12 cellular contexts compared by ENCODE assay signal in the genomic region with DNA sequence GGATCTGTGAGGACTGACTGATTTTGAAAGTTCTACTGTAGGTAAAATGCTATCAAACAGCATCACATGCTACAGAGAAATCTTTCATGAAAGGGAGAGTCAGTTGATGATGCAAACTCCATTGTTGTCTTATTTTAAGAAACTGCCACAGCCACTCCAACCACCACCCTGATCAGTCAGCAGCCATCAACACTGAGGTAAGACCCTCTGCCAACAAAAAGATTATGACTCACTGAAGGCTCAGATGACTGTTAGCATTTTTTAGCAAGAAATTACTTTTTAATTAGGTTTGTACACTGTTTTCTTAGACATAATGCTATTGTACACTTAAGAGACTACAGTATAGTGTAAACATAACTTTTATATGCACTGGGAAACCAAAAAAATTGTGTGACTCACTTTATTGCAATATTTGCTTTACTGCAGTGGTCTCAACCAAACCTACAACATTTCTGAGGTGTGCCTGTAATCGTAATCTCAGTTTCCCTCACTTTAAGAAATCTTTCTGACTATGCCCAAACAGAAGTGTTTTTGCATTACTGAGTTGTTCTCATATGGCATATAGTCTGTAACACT. TPM values are rescaled to one million over a fixed set of nuclear protein-coding genes. Genes with fewer than 3 reads are reported as not detected.
DNase-seq lines count a peak whose midpoint lies in the region; ATAC-seq and TF ChIP-seq lines count a peak whose summit lies in the region.
"Had no signal": no experiment of that assay in that cellular context is flagged by ENCODE, and none has a peak within 500 bp of the region (broad histone marks: within the 10 kb centered on the region; RNA-seq: fewer than 3 reads in every experiment).

No MANE protein-coding gene starts in this region.

- ATAC-seq in HG02759 (IDR thresholded peaks at IDR 0.05; ENCODE audit: unreplicated experiment): peak; percentile 52
- no peak for ATAC-seq in GM18498 (IDR thresholded peaks at IDR 0.05; ENCODE audit: unreplicated experiment)

- intact Hi-C loops in activated CD4-positive, alpha-beta memory T cell treated with anti-CD3 and anti-CD28 coated beads for 36 hours (cut with micrococcal nuclease): loop anchor here (1.0 kb wide), 1 partner anchor 9 kb away; no protein-coding TSS in a partner anchor

- POLR2A ChIA-PET in activated CD4-positive, alpha-beta memory T cell treated with anti-CD3 and anti-CD28 coated beads for 36 hours (lab: Charles Lee): no interaction called here

- H3K9me3 Mint-ChIP-seq in activated CD4-positive, alpha-beta memory T cell treated with anti-CD3 and anti-CD28 coated beads for 36 hours: no peaks in the 10 kb centered on the region
- H3K9me3 Mint-ChIP-seq: activated T-helper 1 cell treated with anti-CD3 and anti-CD28 coated beads, Interleukin-12 subunit alpha, Interleukin-12 subunit beta, Interleukin-2, Interleukin-4 antibody, amounts not matched to agents 30 ng/mL and 10 ng/mL and 1 ng/mL, durations not matched to agents 14 hours and 24 hours and 36 hours; T-helper 1 cell treated with Interleukin-12 subunit alpha and Interleukin-12 subunit beta and Interleukin-4 antibody, amounts not matched to agents 30 μg/mL and 1 μg/mL, for 36 hours had no signal

- H3K4me3 Mint-ChIP-seq in activated CD4-positive, alpha-beta memory T cell treated with anti-CD3 and anti-CD28 coated beads for 36 hours: no peak overlapping the region
- H3K4me3 Mint-ChIP-seq: activated T-helper 1 cell treated with anti-CD3 and anti-CD28 coated beads, Interleukin-12 subunit alpha, Interleukin-12 subunit beta, Interleukin-2, Interleukin-4 antibody, amounts not matched to agents 30 ng/mL and 10 ng/mL and 1 ng/mL, durations not matched to agents 14 hours and 24 hours and 36 hours; T-helper 1 cell treated with Interleukin-12 subunit alpha and Interleukin-12 subunit beta and Interleukin-4 antibody, amounts not matched to agents 30 μg/mL and 1 μg/mL, for 36 hours had no signal

- H3K36me3 Mint-ChIP-seq in activated CD4-positive, alpha-beta memory T cell treated with anti-CD3 and anti-CD28 coated beads for 36 hours: peaks cover 11% of the 10 kb centered on the region

- CTCF ChIA-PET in activated CD4-positive, alpha-beta memory T cell treated with anti-CD3 and anti-CD28 coated beads for 36 hours (lab: Charles Lee): no interaction called here

- no peaks in the 10 kb centered on the region for H3K27me3 Mint-ChIP-seq in activated CD4-positive, alpha-beta memory T cell treated with anti-CD3 and anti-CD28 coated beads for 36 hours

- no peak overlapping the region for H3K4me3 ChIP-seq in foreskin fibroblast (ENCODE audit: low read depth in 1 of 2, low read length in 2 of 2)

- peak; percentile 72 for DNase-seq in EL
- DNase-seq in activated CD4-positive, alpha-beta memory T cell treated with anti-CD3 and anti-CD28 coated beads for 36 hours: peak; percentile 59
- DNase-seq in foreskin fibroblast: peak; percentile 75 to 82
- DNase-seq in effector CD8-positive, alpha-beta T cell (lab: John Stamatoyannopoulos, UW): no peak
- no peak for DNase-seq in cerebellar nuclear complex (lab: John Stamatoyannopoulos, UW)
- DNase-seq in NCI-H2107 treated with DMSO at 0.1 percent for 48 hours (lab: John Stamatoyannopoulos, UW; ENCODE audit: unreplicated experiment): no peak
- DNase-seq: DMS79, left colon had no signal

- no peak for TF ChIP-seq CTCF in foreskin fibroblast (IDR thresholded peaks at IDR 0.05; ENCODE audit: low read depth, low read length)

- H3K27ac Mint-ChIP-seq in activated CD4-positive, alpha-beta memory T cell treated with anti-CD3 and anti-CD28 coated beads for 36 hours: no peak overlapping the region
- H3K27ac Mint-ChIP-seq: activated T-helper 1 cell treated with anti-CD3 and anti-CD28 coated beads, Interleukin-12 subunit alpha, Interleukin-12 subunit beta, Interleukin-2, Interleukin-4 antibody, amounts not matched to agents 30 ng/mL and 10 ng/mL and 1 ng/mL, durations not matched to agents 14 hours and 24 hours and 36 hours; T-helper 1 cell treated with Interleukin-12 subunit alpha and Interleukin-12 subunit beta and Interleukin-4 antibody, amounts not matched to agents 30 μg/mL and 1 μg/mL, for 36 hours had no signal

- peaks cover 22% of the 10 kb centered on the region for H3K4me1 Mint-ChIP-seq in activated CD4-positive, alpha-beta memory T cell treated with anti-CD3 and anti-CD28 coated beads for 36 hours (ENCODE audit: low read depth)

RNA-seq across cellular contexts. Expression of a gene that starts 42.8 kb away (rescaled TPM):
- 10 to 100 TPM; 33.3 to 40.9 TPM for total RNA-seq in activated CD4-positive, alpha-beta memory T cell treated with anti-CD3 and anti-CD28 coated beads for 36 hours

RNA-seq across cellular contexts. Expression of a gene that starts 43.0 kb away (rescaled TPM):
- 10 to 100 TPM; 14.1 to 14.7 TPM for total RNA-seq in activated CD4-positive, alpha-beta memory T cell treated with anti-CD3 and anti-CD28 coated beads for 36 hours

Comparison
In these comparisons a context has a peak if more than half of its experiments do, and no peak if none do; other contexts are left out.
1. DNase-seq: peak in EL (single experiment), activated CD4-positive, alpha-beta memory T cell treated with anti-CD3 and anti-CD28 coated beads for 36 hours (single experiment) and foreskin fibroblast (2 of 2); none in effector CD8-positive, alpha-beta T cell (single experiment), cerebellar nuclear complex (0 of 2) and NCI-H2107 treated with DMSO at 0.1 percent for 48 hours (single experiment).